ENCODE assay signal across 21 cellular contexts in the genomic region with DNA sequence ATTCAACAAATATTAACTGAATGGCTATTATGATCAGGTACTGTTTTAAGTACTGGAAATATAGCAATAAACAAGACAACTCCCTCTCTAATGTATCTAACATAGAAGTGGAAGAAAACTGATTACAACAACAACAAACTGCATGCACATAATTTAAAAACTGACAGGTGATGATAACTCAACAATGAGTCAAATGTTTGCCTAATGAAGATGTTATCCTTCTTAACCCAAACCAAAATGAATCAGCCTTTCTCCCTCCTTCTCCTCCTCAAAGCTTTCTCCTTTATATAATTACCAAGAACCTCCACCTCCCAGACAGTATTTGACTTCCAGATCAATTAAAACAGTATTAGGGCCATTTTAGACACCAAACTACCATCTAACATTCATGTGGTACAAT. TPM values are rescaled to one million over a fixed set of nuclear protein-coding genes. Genes with fewer than 3 reads are reported as not detected.
DNase-seq lines count a peak whose midpoint lies in the region; ATAC-seq, FAIRE-seq and TF ChIP-seq lines count a peak whose summit lies in the region.
"Had no signal": no experiment of that assay in that cellular context is flagged by ENCODE, and none has a peak within 500 bp of the region (broad histone marks: within the 10 kb centered on the region; RNA-seq: fewer than 3 reads in every experiment).

No MANE protein-coding gene starts in this region.

- H3K36me3 ChIP-seq in bronchial epithelial cell (ENCODE audit: control insufficient read depth, insufficient read depth, low read length) (peaks cover 1% of the 10 kb centered on the region), psoas muscle (ENCODE audit: insufficient read depth in 1 of 2, low read depth in 1 of 2) (peaks cover 0 to 9% of the 10 kb centered on the region in 2 donors), MG63 (peaks cover 4% of the 10 kb centered on the region)
- H3K36me3 ChIP-seq: transverse colon had no signal

- H3K27me3 ChIP-seq in bronchial epithelial cell (ENCODE audit: control insufficient read depth, insufficient read depth, low read length) = no peaks in the 10 kb centered on the region
- no peaks in the 10 kb centered on the region for H3K27me3 ChIP-seq in psoas muscle (ENCODE audit: insufficient read depth in 3 of 3, low read length in 2 of 3)
- no peaks in the 10 kb centered on the region for H3K27me3 ChIP-seq in MG63
- H3K27me3 ChIP-seq: neutrophil, transverse colon had no signal

- CTCF ChIA-PET in activated CD4-positive, alpha-beta T cell treated with anti-CD3 and anti-CD28 coated beads for 36 hours (lab: Charles Lee) = interaction anchor here (1.0 to 1.5 kb wide), 2 partner anchors 56 to 92 kb away, joined by 4 to 9 read pairs; no protein-coding TSS in a partner anchor

- intact Hi-C loops in activated CD4-positive, alpha-beta T cell treated with anti-CD3 and anti-CD28 coated beads for 36 hours (cut with DNase I, micrococcal nuclease) = no loop called here
- intact Hi-C loops in psoas muscle (cut with DNase I) = no loop called here

- H3K4me3 Mint-ChIP-seq in activated CD4-positive, alpha-beta T cell treated with anti-CD3 and anti-CD28 coated beads for 36 hours = no peak overlapping the region
- H3K4me3 Mint-ChIP-seq in osteocyte (ENCODE audit: unreplicated experiment) = no peak overlapping the region
- H3K4me3 Mint-ChIP-seq: activated naive CD8-positive, alpha-beta T cell treated with anti-CD3 and anti-CD28 coated beads, Interleukin-2, amount 10 ng/mL, durations not matched to agents 7 days and 5 days; CD14-positive monocyte had no signal

- peaks cover 47% of the 10 kb centered on the region for H3K4me1 Mint-ChIP-seq in activated CD4-positive, alpha-beta T cell treated with anti-CD3 and anti-CD28 coated beads for 36 hours
- H3K4me1 Mint-ChIP-seq in osteocyte (ENCODE audit: unreplicated experiment) = peaks cover 13% of the 10 kb centered on the region

- no peak for ATAC-seq in activated CD4-positive, alpha-beta T cell treated with anti-CD3 and anti-CD28 coated beads for 36 hours
- peak in 2 of 4 donors; percentile 22 to 53 for ATAC-seq in psoas muscle

- FAIRE-seq in bronchial epithelial cell (lab: Jason Lieb, UNC) = no peak
- FAIRE-seq: A204.1 had no signal

- peaks cover 10% of the 10 kb centered on the region for H3K9me3 Mint-ChIP-seq in activated CD4-positive, alpha-beta T cell treated with anti-CD3 and anti-CD28 coated beads for 36 hours (ENCODE audit: low read depth)
- peaks cover 5% of the 10 kb centered on the region for H3K9me3 Mint-ChIP-seq in osteocyte (ENCODE audit: unreplicated experiment)
- H3K9me3 Mint-ChIP-seq: activated naive CD8-positive, alpha-beta T cell treated with anti-CD3 and anti-CD28 coated beads, Interleukin-2, amount 10 ng/mL, durations not matched to agents 7 days and 5 days had no signal

- peak overlapping the region; percentile 55 for H3K27ac ChIP-seq in psoas muscle
- H3K27ac ChIP-seq: neutrophil, transverse colon had no signal

- POLR2A ChIA-PET in activated CD4-positive, alpha-beta T cell treated with anti-CD3 and anti-CD28 coated beads for 36 hours (lab: Charles Lee) = no interaction called here

- TF ChIP-seq CTCF in bronchial epithelial cell (IDR thresholded peaks at IDR 0.05; ENCODE audit: insufficient read depth, low read length, severe bottlenecking) = no peak
- TF ChIP-seq CTCF in psoas muscle (IDR thresholded peaks at IDR 0.05) = no peak
- TF ChIP-seq CTCF in osteocyte (IDR thresholded peaks at IDR 0.05) = no peak

- no peaks in the 10 kb centered on the region for H3K27me3 Mint-ChIP-seq in activated CD4-positive, alpha-beta T cell treated with anti-CD3 and anti-CD28 coated beads for 36 hours
- no peaks in the 10 kb centered on the region for H3K27me3 Mint-ChIP-seq in osteocyte (ENCODE audit: unreplicated experiment)
- H3K27me3 Mint-ChIP-seq: activated naive CD8-positive, alpha-beta T cell treated with anti-CD3 and anti-CD28 coated beads, Interleukin-2, amount 10 ng/mL, durations not matched to agents 7 days and 5 days had no signal

- peaks cover 39% of the 10 kb centered on the region for H3K36me3 Mint-ChIP-seq in activated CD4-positive, alpha-beta T cell treated with anti-CD3 and anti-CD28 coated beads for 36 hours (ENCODE audit: low read depth)
- H3K36me3 Mint-ChIP-seq in osteocyte (ENCODE audit: unreplicated experiment) = peaks cover 18% of the 10 kb centered on the region

- H3K27ac Mint-ChIP-seq in activated CD4-positive, alpha-beta T cell treated with anti-CD3 and anti-CD28 coated beads for 36 hours = peak overlapping the region; percentile 26
- no peak overlapping the region for H3K27ac Mint-ChIP-seq in osteocyte (ENCODE audit: unreplicated experiment)
- H3K27ac Mint-ChIP-seq: activated naive CD8-positive, alpha-beta T cell treated with anti-CD3 and anti-CD28 coated beads, Interleukin-2, amount 10 ng/mL, durations not matched to agents 7 days and 5 days had no signal

- no peak overlapping the region for H3K4me3 ChIP-seq in bronchial epithelial cell (ENCODE audit: low read depth, low read length)
- no peak overlapping the region for H3K4me3 ChIP-seq in psoas muscle
- no peak overlapping the region for H3K4me3 ChIP-seq in MG63
- H3K4me3 ChIP-seq: transverse colon had no signal

- peaks cover 42% of the 10 kb centered on the region for H3K4me1 ChIP-seq in psoas muscle

- DNase-seq in activated CD4-positive, alpha-beta T cell treated with anti-CD3 and anti-CD28 coated beads for 36 hours = no peak
- no peak for DNase-seq in activated CD4-positive, alpha-beta T cell treated with anti-CD3 and anti-CD28 coated beads for 48 hours
- DNase-seq in M059J (ENCODE audit: low read depth) (peak; percentile 61), bronchial epithelial cell (ENCODE audit: low read depth) (peak; percentile 49), psoas muscle (no peak), MG63 (no peak), osteocyte (ENCODE audit: extremely low spot score, unreplicated experiment) (no peak), NCI-H1105 treated with DMSO at 0.1 percent for 48 hours (lab: John Stamatoyannopoulos, UW) (no peak)
- DNase-seq: activated CD4-positive, alpha-beta T cell treated with anti-CD3 and anti-CD28 coated beads, Interleukin-2, amount 50 U/mL, for 48 hours; activated naive CD8-positive, alpha-beta T cell treated with anti-CD3 and anti-CD28 coated beads, Interleukin-2, amount 10 ng/mL, durations not matched to agents 7 days and 5 days; activated T-cell treated with anti-CD3 and anti-CD28 coated beads, Interleukin-2, amount 50 U/mL, for 48 hours; hypothalamus; NCI-H1092; NCI-H2171 treated with DMSO at 0.1 percent for 48 hours; NCI-H774; stimulated activated CD4-positive, alpha-beta T cell treated with anti-CD3 and anti-CD28 coated beads, Interleukin-15, amount 100 ng/mL, for 24 hours; stimulated activated naive CD4-positive, alpha-beta T cell treated with Interleukin-2 at 50 U/mL for 16 hours; transverse colon had no signal

- H3K9me3 ChIP-seq in psoas muscle (no peaks in the 10 kb centered on the region), MG63 (no peaks in the 10 kb centered on the region; the same call in 1 of the 2 replicates)
- H3K9me3 ChIP-seq: neutrophil had no signal

RNA-seq across cellular contexts. Expression of a gene that starts 49.3 kb away (rescaled TPM):
- total RNA-seq in activated CD4-positive, alpha-beta T cell treated with anti-CD3 and anti-CD28 coated beads for 36 hours = 10 to 100 TPM; 23.2 to 28.5 TPM
- total RNA-seq in M059J (2014; rRNA removed; shearing (Covaris generic)) = 16.9 and 17.4 TPM in 2 replicates
- total RNA-seq in bronchial epithelial cell (23.7 and 35.0 TPM in 2 replicates), psoas muscle (10 to 100 TPM; 34.0 to 46.7 (median 41.0) TPM), osteocyte (31.2 and 32.9 TPM in 2 replicates)
- polyA plus RNA-seq in psoas muscle = 1 to 10 TPM; 2.7 to 9.5 (median 6.4) TPM
- total RNA-seq in MG63 (2014; rRNA removed; shearing (Covaris generic); ENCODE audit: low replicate concordance) = 13.1 and 15.6 TPM in 2 replicates

Comparison
In these comparisons a context has a peak if more than half of its experiments do, and no peak if none do; other contexts are left out.
1. DNase-seq: peak in M059J (single experiment) and bronchial epithelial cell (single experiment); none in activated CD4-positive, alpha-beta T cell treated with anti-CD3 and anti-CD28 coated beads for 36 hours (single experiment), activated CD4-positive, alpha-beta T cell treated with anti-CD3 and anti-CD28 coated beads for 48 hours (single experiment), psoas muscle (0 of 2), MG63 (single experiment), osteocyte (single experiment) and NCI-H1105 treated with DMSO at 0.1 percent for 48 hours (single experiment).